20 cellular contexts compared by ENCODE assay signal in genomic region chr3:54719914-54720313, GRCh38.
DNase-seq lines count a peak whose midpoint lies in the region; ATAC-seq, FAIRE-seq and TF ChIP-seq lines count a peak whose summit lies in the region.
"Had no signal": no experiment of that assay in that cellular context is flagged by ENCODE, and none has a peak within 500 bp of the region (broad histone marks: within the 10 kb centered on the region; RNA-seq: fewer than 3 reads in every experiment).

No MANE protein-coding gene starts in this region.

- H3K9ac ChIP-seq in HepG2 (ENCODE audit: insufficient read depth, low read depth, low read length), result no peak overlapping the region
- H3K9ac ChIP-seq in K562 (ENCODE audit: insufficient read depth in 1 of 2, low read depth in 2 of 2, low read length in 2 of 2), result no peak overlapping the region
- H3K9ac ChIP-seq in H1 (replicated peaks in 1 of 4; ENCODE audit: extremely low read depth in 1 of 4, low read depth in 3 of 4, low read length in 3 of 4), result no peak overlapping the region
- H3K9ac ChIP-seq: BLaER1 treated with 17β-estradiol and CSF1 and Interleukin-3, amounts not matched to agents 10 nM and 100 nM had no signal

- DNase-seq in HepG2 (ENCODE audit: low spot score) (no peak), right lobe of liver (no peak), K562 (ENCODE audit: extremely low read depth in 1 of 4, low spot score in 3 of 4) (no peak), H1 (ENCODE audit: low read depth in 1 of 2, low spot score in 2 of 2) (no peak)
- DNase-seq: AML-193; Caco-2; Calu3; CD4-positive, alpha-beta T cell; CD8-positive, alpha-beta T cell; DMS79 treated with DMSO at 0.1 percent for 48 hours; GF-D8 had no signal

- TF ChIP-seq EP300 in HepG2 (IDR thresholded peaks at IDR 0.05; ENCODE audit: low read depth in 2 of 2, low read length in 2 of 2) (no peak), HepG2 (CRISPR knock-in tag; IDR thresholded peaks at IDR 0.05; ENCODE audit: borderline replicate concordance) (no peak), K562 (IDR thresholded peaks at IDR 0.05; ENCODE audit: low read length) (no peak), H1 (IDR thresholded peaks at IDR 0.05; ENCODE audit: borderline replicate concordance in 1 of 2, low read depth in 2 of 2, low read length in 2 of 2) (no peak)

- H3K4me2 ChIP-seq in HepG2 (ENCODE audit: low read depth, low read length) (no peak overlapping the region), K562 (ENCODE audit: insufficient read depth, low read length) (no peak overlapping the region), H1 (ENCODE audit: insufficient read depth in 1 of 2, low read depth in 2 of 2, low read length in 2 of 2) (no peak overlapping the region)
- H3K4me2 ChIP-seq: A549; BLaER1 treated with 17β-estradiol and CSF1 and Interleukin-3, amounts not matched to agents 10 nM and 100 nM had no signal

- H3K9me3 ChIP-seq in HepG2 (ENCODE audit: low read length) (no peaks in the 10 kb centered on the region), right lobe of liver (no peaks in the 10 kb centered on the region), K562 (replicated peaks; ENCODE audit: control insufficient read depth, insufficient read depth, low read depth, low read length) (no peaks in the 10 kb centered on the region), H1 (ENCODE audit: insufficient read depth in 2 of 2, low read depth in 1 of 2, low read length in 1 of 2) (peaks cover 0 to 2% of the 10 kb centered on the region in 2 experiments; a peak in 1 of 4 replicates)
- H3K9me3 ChIP-seq: A549, Caco-2 had no signal

- H2BK20ac ChIP-seq in H1 (ENCODE audit: low read length), result no peak overlapping the region

- H2BK15ac ChIP-seq in H1 (ENCODE audit: low read length), result no peak overlapping the region

- 0% methylated on average over 1 of the region's 1 CpG for WGBS in HepG2 (ENCODE audit: low lambda C conversion rate)
- 60% methylated on average over 1 of the region's 1 CpG for WGBS in right lobe of liver (ENCODE audit: insufficient coverage, low coverage, low lambda C conversion rate, missing lambda C conversion rate)
- WGBS in K562 (ENCODE audit: insufficient coverage, low coverage, missing lambda C conversion rate), result 0% methylated on average over 1 of the region's 1 CpG
- WGBS in H1 (ENCODE audit: extremely low coverage in 1 of 2, insufficient coverage in 1 of 2, insufficient read length in 1 of 2, insufficient replicate concordance in 2 of 2, low coverage in 1 of 2, low lambda C conversion rate in 2 of 2, missing lambda C conversion rate in 1 of 2), 2 experiments, result 90% methylated on average over 1 of the region's 1 CpG; no CpG with 5 or more reads in 1 of the 2 experiments

- no TSS peak for BruUV-seq in HepG2 (replicated peaks; lab: Mats Ljungman, UMichigan)
- BruUV-seq in K562 (replicated peaks; lab: Mats Ljungman, UMichigan), result no TSS peak

- H2AFZ ChIP-seq in HepG2 (ENCODE audit: low read length) (no peak overlapping the region), K562 (ENCODE audit: low read depth, low read length) (no peak overlapping the region), H1 (ENCODE audit: low read length) (no peak overlapping the region)

- no peak for TF ChIP-seq RAD21 in HepG2 (CRISPR knock-in tag; IDR thresholded peaks at IDR 0.05)
- TF ChIP-seq RAD21 in K562 (CRISPR knock-in tag; conservative IDR thresholded peaks at IDR 0.05 in 1 of 2, IDR thresholded peaks at IDR 0.05 in 1 of 2), result no peak
- TF ChIP-seq RAD21 in H1 (IDR thresholded peaks at IDR 0.05 in 1 of 2, conservative IDR thresholded peaks at IDR 0.05 in 1 of 2; ENCODE audit: low read depth in 2 of 2, low read length in 2 of 2), result no peak

- H3K36me3 ChIP-seq in HepG2 (replicated peaks in 1 of 2; ENCODE audit: control insufficient read depth in 1 of 2, insufficient read depth in 2 of 2, low read length in 2 of 2) (no peaks in the 10 kb centered on the region), right lobe of liver (no peaks in the 10 kb centered on the region), K562 (ENCODE audit: control insufficient read depth, insufficient read depth, low read length) (no peaks in the 10 kb centered on the region), H1 (ENCODE audit: control insufficient read depth in 2 of 4, insufficient read depth in 4 of 4, low read length in 3 of 4) (no peaks in the 10 kb centered on the region)
- H3K36me3 ChIP-seq: BLaER1 treated with 17β-estradiol and CSF1 and Interleukin-3, amounts not matched to agents 10 nM and 100 nM had no signal

- H3K18ac ChIP-seq in H1 (ENCODE audit: extremely low read depth, low read length), result no peak overlapping the region

- H3K4ac ChIP-seq in H1 (replicated peaks; ENCODE audit: insufficient read length, low read depth, low read length), result no peak overlapping the region

- H2AK5ac ChIP-seq in H1 (ENCODE audit: low read depth, low read length), result no peak overlapping the region

- no peaks in the 10 kb centered on the region for H3K79me2 ChIP-seq in HepG2 (ENCODE audit: insufficient read depth, low read length)
- H3K79me2 ChIP-seq in K562 (ENCODE audit: control insufficient read depth, insufficient read depth, low read length), result no peaks in the 10 kb centered on the region
- H3K79me2 ChIP-seq in H1 (ENCODE audit: control insufficient read depth in 1 of 2, insufficient read depth in 2 of 2, low read length in 2 of 2), result no peaks in the 10 kb centered on the region

- peaks cover 4% of the 10 kb centered on the region; the same call in 1 of the 2 replicates for H3K23me2 ChIP-seq in H1 (ENCODE audit: low read depth, low read length)

- H3K27me3 ChIP-seq in HepG2 (ENCODE audit: control insufficient read depth in 1 of 2, insufficient read depth in 2 of 2, low read length in 2 of 2) (no peaks in the 10 kb centered on the region), right lobe of liver (no peaks in the 10 kb centered on the region), K562 (ENCODE audit: control insufficient read depth in 2 of 2, insufficient read depth in 2 of 2, low read length in 2 of 2) (0 out of 5 replicates have a peak, but pooled peaks cover 0 to 4% of the 10 kb centered on the region in 2 experiments), H1 (replicated peaks in 1 of 4; ENCODE audit: control insufficient read depth in 3 of 4, extremely low read depth in 1 of 4, insufficient read depth in 3 of 4, low read length in 3 of 4) (no peaks in the 10 kb centered on the region)
- H3K27me3 ChIP-seq: BLaER1 treated with 17β-estradiol and CSF1 and Interleukin-3, amounts not matched to agents 10 nM and 100 nM had no signal

- H2BK12ac ChIP-seq in H1 (ENCODE audit: low read depth, low read length), result no peak overlapping the region

- POLR2A ChIA-PET in HepG2 (lab: Yijun Ruan, JAX), result no interaction called here
- POLR2A ChIA-PET in K562 (lab: Yijun Ruan, JAX), result no interaction called here
- POLR2A ChIA-PET in H1 (lab: Charles Lee; ENCODE audit: partially characterized antibody), result interaction anchor here (1.4 kb wide), 1 partner anchor 9 kb away, joined by 3 read pairs; no protein-coding TSS in a partner anchor

- peaks cover 5% of the 10 kb centered on the region; the same call in 1 of the 2 replicates for H3K79me1 ChIP-seq in H1 (ENCODE audit: low read depth, low read length)

- TF ChIP-seq CTCF in HepG2 (CRISPR knock-in tag; IDR thresholded peaks at IDR 0.05) (no peak), right lobe of liver (IDR thresholded peaks at IDR 0.05) (no peak), K562 (IDR thresholded peaks at IDR 0.05 in 2 of 3, conservative IDR thresholded peaks at IDR 0.05 in 1 of 3; ENCODE audit: insufficient read depth in 2 of 3, low read depth in 1 of 3, low read length in 3 of 3) (no peak), H1 (IDR thresholded peaks at IDR 0.05; ENCODE audit: control extremely low read depth in 1 of 3, insufficient read depth in 1 of 3, low read depth in 1 of 3, low read length in 3 of 3) (no peak)

- no peak overlapping the region for H2BK5ac ChIP-seq in H1 (ENCODE audit: low read depth, low read length)

- no peak overlapping the region for H3K23ac ChIP-seq in H1 (ENCODE audit: insufficient read length)

- H4K5ac ChIP-seq in H1 (ENCODE audit: insufficient read length, low read depth, low read length), result no peak overlapping the region

- CTCF ChIA-PET in HepG2 (lab: Yijun Ruan, JAX; ENCODE audit: low intra/inter-chr PET ratio, low total read pairs) (no interaction called here), K562 (lab: Yijun Ruan, JAX; ENCODE audit: low intra/inter-chr PET ratio) (no interaction called here), H1 (lab: Charles Lee; ENCODE audit: partially characterized antibody) (interaction anchor here (0.9 kb wide), 1 partner anchor 8 kb away, joined by 3 read pairs; no protein-coding TSS in a partner anchor)

- H3K14ac ChIP-seq in H1 (ENCODE audit: insufficient read length), result no peak overlapping the region

- H3K27ac ChIP-seq in HepG2 (ENCODE audit: extremely low read length, insufficient read depth, low read length), result no peak overlapping the region
- no peak overlapping the region for H3K27ac ChIP-seq in right lobe of liver
- no peak overlapping the region for H3K27ac ChIP-seq in K562 (ENCODE audit: extremely low read depth, low read depth, low read length)
- no peak overlapping the region for H3K27ac ChIP-seq in H1 (ENCODE audit: low read depth, low read length)
- H3K27ac ChIP-seq: 22Rv1; A549; BLaER1 treated with 17β-estradiol and CSF1 and Interleukin-3, amounts not matched to agents 10 nM and 100 nM; C4-2B had no signal

- no peak overlapping the region for H4K91ac ChIP-seq in H1 (replicated peaks; ENCODE audit: insufficient read length, low read length)

- H3K9me1 ChIP-seq in K562 (ENCODE audit: control insufficient read depth, insufficient read depth, low read length), result no peaks in the 10 kb centered on the region

- no peak for ATAC-seq in HepG2
- no peak for ATAC-seq in right lobe of liver
- ATAC-seq in K562, result no peak
- ATAC-seq in HG02884 (IDR thresholded peaks at IDR 0.05; ENCODE audit: unreplicated experiment), result no peak
- no peak for ATAC-seq in GM21723 (IDR thresholded peaks at IDR 0.05; ENCODE audit: unreplicated experiment)
- ATAC-seq: A549; CD8-positive, alpha-beta T cell had no signal

- no peaks in the 10 kb centered on the region for H4K20me1 ChIP-seq in HepG2 (ENCODE audit: insufficient read depth, low read length)
- no peaks in the 10 kb centered on the region for H4K20me1 ChIP-seq in K562 (replicated peaks; ENCODE audit: control insufficient read depth, insufficient read depth, low read length)
- peaks cover 0 to 4% of the 10 kb centered on the region in 2 experiments for H4K20me1 ChIP-seq in H1 (replicated peaks in 1 of 2; ENCODE audit: control insufficient read depth in 1 of 2, insufficient read depth in 2 of 2, low read length in 2 of 2)
- H4K20me1 ChIP-seq: BLaER1 treated with 17β-estradiol and CSF1 and Interleukin-3, amounts not matched to agents 10 nM and 100 nM had no signal

- H3K56ac ChIP-seq in H1 (replicated peaks; ENCODE audit: insufficient read length, low read depth, low read length), result no peak overlapping the region

- H3K4me1 ChIP-seq in HepG2 (ENCODE audit: insufficient read depth, low read length), result no peaks in the 10 kb centered on the region
- no peaks in the 10 kb centered on the region for H3K4me1 ChIP-seq in right lobe of liver
- H3K4me1 ChIP-seq in K562 (replicated peaks in 1 of 2; ENCODE audit: control insufficient read depth in 2 of 2, insufficient read depth in 2 of 2, low read length in 2 of 2), result no peaks in the 10 kb centered on the region
- H3K4me1 ChIP-seq in H1 (replicated peaks in 1 of 4; ENCODE audit: control insufficient read depth in 3 of 4, insufficient read depth in 4 of 4, low read length in 3 of 4), result no peaks in the 10 kb centered on the region; a peak in 1 of 7 replicates
- H3K4me1 ChIP-seq: A549; BLaER1 treated with 17β-estradiol and CSF1 and Interleukin-3, amounts not matched to agents 10 nM and 100 nM; Caco-2 had no signal

- no peak overlapping the region for H3K4me3 ChIP-seq in HepG2 (replicated peaks in 1 of 3; ENCODE audit: insufficient read depth in 1 of 3, low read depth in 2 of 3, low read length in 3 of 3)
- no peak overlapping the region for H3K4me3 ChIP-seq in right lobe of liver
- no peak overlapping the region for H3K4me3 ChIP-seq in K562
- no peak overlapping the region for H3K4me3 ChIP-seq in H1 (ENCODE audit: extremely low read depth in 1 of 4, insufficient read depth in 2 of 4, low read depth in 3 of 4, low read length in 4 of 4)
- H3K4me3 ChIP-seq: A549; BLaER1 treated with 17β-estradiol and CSF1 and Interleukin-3, amounts not matched to agents 10 nM and 100 nM had no signal

- FAIRE-seq in HepG2 (lab: Jason Lieb, UNC) (no peak), K562 (lab: Jason Lieb, UNC) (no peak), H1 (lab: Jason Lieb, UNC) (no peak)
- FAIRE-seq: A549, G401.6, GM12891, GM19239 had no signal

- in situ Hi-C loops in HepG2 (cut with HindIII; ENCODE audit: extremely low pct_ligation_motif_present, low pct_unique_long_range_greater_than_20kb), result no loop called here
- in situ Hi-C loops in K562 (cut with MboI), result no loop called here

- no peak overlapping the region for H4K8ac ChIP-seq in H1 (ENCODE audit: extremely low read depth, insufficient read depth, low read length)

- intact Hi-C loops in HepG2 (cut with micrococcal nuclease; ENCODE audit: unreplicated experiment) (no loop called here), right lobe of liver (cut with DNase I) (no loop called here), K562 (cut with micrococcal nuclease) (no loop called here)

- no peak overlapping the region for H2BK120ac ChIP-seq in H1 (replicated peaks; ENCODE audit: low read depth, low read length)

- TF ChIP-seq POLR2A in HepG2 (IDR thresholded peaks at IDR 0.05; ENCODE audit: insufficient read depth in 1 of 2, low read depth in 2 of 2, low read length in 2 of 2) (no peak), right lobe of liver (IDR thresholded peaks at IDR 0.05) (no peak), K562 (conservative IDR thresholded peaks at IDR 0.05) (no peak), H1 (IDR thresholded peaks at IDR 0.05; ENCODE audit: control extremely low read depth in 1 of 2, low read depth in 2 of 2, low read length in 2 of 2) (no peak)

Comparison
In these comparisons a context has a peak if more than half of its experiments do, and no peak if none do; other contexts are left out.
1. Of the 241 proteins assayed by ChIP-seq in both HepG2 and K562: peak only in HepG2: MAFF; only in K562: none; in both: none; in neither: 239; mixed calls (peak in some experiments, not most) for 1.